Comparison of ENCODE assay signal across 8 cellular contexts in genomic region chr2:39119732-39120520, GRCh38. TPM values are rescaled to one million over a fixed set of nuclear protein-coding genes. Genes with fewer than 3 reads are reported as not detected.
DNase-seq lines count a peak whose midpoint lies in the region; ATAC-seq and TF ChIP-seq lines count a peak whose summit lies in the region.

No MANE protein-coding gene starts in this region.

- peak in 11 of 14 donors; percentile 39 to 76 (median 57) for DNase-seq in C1 segment of cervical spinal cord (lab: John Stamatoyannopoulos, UW)
- peak; percentile 81 for DNase-seq in OCI-LY7 (ENCODE audit: low spot score)
- peak; percentile 56 for DNase-seq in activated T-helper 2 cell treated with anti-CD3 and anti-CD28 coated beads, Interferon-gamma antibody, Interleukin-2, Interleukin-4, amounts not matched to agents 10 μg/mL and 5 μg/mL and 100 μg/mL, durations not matched to agents 14 hours and 24 hours and 36 hours (ENCODE audit: low spot score)
- DNase-seq in fibroblast of peridontal ligament (ENCODE audit: extremely low read depth) = peak; percentile 43
- DNase-seq in natural killer cell treated with Interleukin-12 subunit alpha and Interleukin-12 subunit beta and Interleukin-15 and Interleukin-18, amount 100 ng/mL, for 72 hours (ENCODE audit: low spot score) = peak; percentile 78
- no peak for DNase-seq in suprapubic skin (ENCODE audit: low spot score in 2 of 2)

- no peak for TF ChIP-seq POLR2A in suprapubic skin (IDR thresholded peaks at IDR 0.05)

- H3K4me3 ChIP-seq in OCI-LY7 (ENCODE audit: low read depth, low read length, poor library complexity, severe bottlenecking) (peak overlapping the region; percentile 80), suprapubic skin (peak overlapping the region; percentile 85)

- 0% methylated on average over 18 of the region's 63 CpGs for WGBS in suprapubic skin

- ATAC-seq in GM19025 (IDR thresholded peaks at IDR 0.05; ENCODE audit: low read depth, unreplicated experiment) (peak; percentile 37), HG03196 (IDR thresholded peaks at IDR 0.05; ENCODE audit: unreplicated experiment) (peak; percentile 37)
- peak; percentile 62 to 73 for ATAC-seq in natural killer cell treated with Interleukin-12 subunit alpha and Interleukin-12 subunit beta and Interleukin-15 and Interleukin-18, amount 100 ng/mL, for 72 hours

- H3K9me2 ChIP-seq in OCI-LY7 (ENCODE audit: insufficient read depth, low read length) = no peaks in the 10 kb centered on the region

- H3K9me3 ChIP-seq in OCI-LY7 (ENCODE audit: low read length) = no peaks in the 10 kb centered on the region
- no peaks in the 10 kb centered on the region for H3K9me3 ChIP-seq in suprapubic skin

- H3K27me3 Mint-ChIP-seq in activated T-helper 2 cell treated with anti-CD3 and anti-CD28 coated beads, Interferon-gamma antibody, Interleukin-2, Interleukin-4, amounts not matched to agents 10 μg/mL and 5 μg/mL and 100 μg/mL, durations not matched to agents 14 hours and 24 hours and 36 hours (ENCODE audit: low read depth) = no peaks in the 10 kb centered on the region
- H3K27me3 Mint-ChIP-seq in natural killer cell treated with Interleukin-12 subunit alpha and Interleukin-12 subunit beta and Interleukin-15 and Interleukin-18, amount 100 ng/mL, for 72 hours = no peaks in the 10 kb centered on the region

- intact Hi-C loops in OCI-LY7 (cut with micrococcal nuclease; ENCODE audit: unreplicated experiment) = loop anchor here (1.0 to 10.0 kb wide), 6 partner anchors 108 to 1455 kb away; partner anchors contain the start of genes HNRNPLL and SRSF7
- intact Hi-C loops in activated T-helper 2 cell treated with anti-CD3 and anti-CD28 coated beads, Interferon-gamma antibody, Interleukin-2, Interleukin-4, amounts not matched to agents 10 μg/mL and 5 μg/mL and 100 μg/mL, durations not matched to agents 14 hours and 24 hours and 36 hours (cut with micrococcal nuclease) = loop anchor here (2.0 to 10.0 kb wide), 7 partner anchors 19 to 1745 kb away; partner anchors contain the start of genes MAP4K3 and SRSF7

- H3K4me1 ChIP-seq in OCI-LY7 (ENCODE audit: insufficient read depth, low read length, poor library complexity, severe bottlenecking) (peaks cover 45% of the 10 kb centered on the region), suprapubic skin (peaks cover 48% of the 10 kb centered on the region)

- H4K20me1 ChIP-seq in OCI-LY7 (ENCODE audit: insufficient read depth, low read length) = peaks cover 19% of the 10 kb centered on the region

- H3K27ac ChIP-seq in OCI-LY7 (ENCODE audit: low read depth, low read length, poor library complexity, severe bottlenecking) = peak overlapping the region; percentile 60
- H3K27ac ChIP-seq in suprapubic skin = peak overlapping the region; percentile 96

- CTCF ChIA-PET in OCI-LY7 (lab: Charles Lee; ENCODE audit: unreplicated experiment) = no interaction called here

- H3K36me3 ChIP-seq in OCI-LY7 (ENCODE audit: insufficient read depth, low read length) = peaks cover 32% of the 10 kb centered on the region
- H3K36me3 ChIP-seq in suprapubic skin = no peaks in the 10 kb centered on the region

- no peak for TF ChIP-seq EP300 in suprapubic skin (IDR thresholded peaks at IDR 0.05)

- peak; percentile 44; the same call in 1 of the 2 replicates for TF ChIP-seq CTCF in OCI-LY7 (conservative IDR thresholded peaks at IDR 0.05; ENCODE audit: low read length)
- peak; percentile 14 to 39 for TF ChIP-seq CTCF in suprapubic skin (IDR thresholded peaks at IDR 0.05)

- H3K36me3 Mint-ChIP-seq in activated T-helper 2 cell treated with anti-CD3 and anti-CD28 coated beads, Interferon-gamma antibody, Interleukin-2, Interleukin-4, amounts not matched to agents 10 μg/mL and 5 μg/mL and 100 μg/mL, durations not matched to agents 14 hours and 24 hours and 36 hours (ENCODE audit: low read depth) = peaks cover 46% of the 10 kb centered on the region
- peaks cover 21% of the 10 kb centered on the region for H3K36me3 Mint-ChIP-seq in natural killer cell treated with Interleukin-12 subunit alpha and Interleukin-12 subunit beta and Interleukin-15 and Interleukin-18, amount 100 ng/mL, for 72 hours

- peak overlapping the region; percentile 98 for H3K4me3 Mint-ChIP-seq in activated T-helper 2 cell treated with anti-CD3 and anti-CD28 coated beads, Interferon-gamma antibody, Interleukin-2, Interleukin-4, amounts not matched to agents 10 μg/mL and 5 μg/mL and 100 μg/mL, durations not matched to agents 14 hours and 24 hours and 36 hours (ENCODE audit: low read depth)
- H3K4me3 Mint-ChIP-seq in natural killer cell treated with Interleukin-12 subunit alpha and Interleukin-12 subunit beta and Interleukin-15 and Interleukin-18, amount 100 ng/mL, for 72 hours = peak overlapping the region; percentile 96

- H3K4me1 Mint-ChIP-seq in activated T-helper 2 cell treated with anti-CD3 and anti-CD28 coated beads, Interferon-gamma antibody, Interleukin-2, Interleukin-4, amounts not matched to agents 10 μg/mL and 5 μg/mL and 100 μg/mL, durations not matched to agents 14 hours and 24 hours and 36 hours (ENCODE audit: low read depth) = peaks cover 54% of the 10 kb centered on the region
- H3K4me1 Mint-ChIP-seq in natural killer cell treated with Interleukin-12 subunit alpha and Interleukin-12 subunit beta and Interleukin-15 and Interleukin-18, amount 100 ng/mL, for 72 hours (ENCODE audit: low read depth in 2 of 2) = peaks cover 51 to 60% of the 10 kb centered on the region in 2 donors

- no TSS peak for BruUV-seq in OCI-LY7 (replicated peaks; lab: Mats Ljungman, UMichigan)

- no peaks in the 10 kb centered on the region for H3K27me3 ChIP-seq in suprapubic skin

- peak overlapping the region; percentile 95 for H3K27ac Mint-ChIP-seq in activated T-helper 2 cell treated with anti-CD3 and anti-CD28 coated beads, Interferon-gamma antibody, Interleukin-2, Interleukin-4, amounts not matched to agents 10 μg/mL and 5 μg/mL and 100 μg/mL, durations not matched to agents 14 hours and 24 hours and 36 hours
- peak overlapping the region; percentile 86 to 95 for H3K27ac Mint-ChIP-seq in natural killer cell treated with Interleukin-12 subunit alpha and Interleukin-12 subunit beta and Interleukin-15 and Interleukin-18, amount 100 ng/mL, for 72 hours

- no peak overlapping the region for H2AFZ ChIP-seq in OCI-LY7 (ENCODE audit: low read length)

- H3K9me3 Mint-ChIP-seq in activated T-helper 2 cell treated with anti-CD3 and anti-CD28 coated beads, Interferon-gamma antibody, Interleukin-2, Interleukin-4, amounts not matched to agents 10 μg/mL and 5 μg/mL and 100 μg/mL, durations not matched to agents 14 hours and 24 hours and 36 hours = no peaks in the 10 kb centered on the region
- H3K9me3 Mint-ChIP-seq in natural killer cell treated with Interleukin-12 subunit alpha and Interleukin-12 subunit beta and Interleukin-15 and Interleukin-18, amount 100 ng/mL, for 72 hours = no peaks in the 10 kb centered on the region

- peaks cover 72% of the 10 kb centered on the region for H3K79me2 ChIP-seq in OCI-LY7 (ENCODE audit: insufficient read depth, low read depth, low read length)

- POLR2A ChIA-PET in OCI-LY7 (lab: Charles Lee) = interaction anchor here (0.7 to 3.2 kb wide), 15 partner anchors 8 to 658 kb away, joined by 3 to 19 read pairs (median 4); no protein-coding TSS in a partner anchor

- H3K4me2 ChIP-seq in OCI-LY7 (ENCODE audit: low read length) = peak overlapping the region; percentile 81

RNA-seq across cellular contexts. Expression of gene SOS1, which starts 0.9 kb away (rescaled TPM):
- total RNA-seq in OCI-LY7 (2014; rRNA removed; shearing (Covaris generic)) = 15.2 and 21.3 TPM in 2 replicates
- total RNA-seq in OCI-LY7 (2022) (40.0 and 47.9 TPM in 2 replicates), suprapubic skin (10 to 100 TPM; 18.3 to 38.3 (median 27.7) TPM)
- total RNA-seq in activated T-helper 2 cell treated with anti-CD3 and anti-CD28 coated beads, Interferon-gamma antibody, Interleukin-2, Interleukin-4, amounts not matched to agents 10 μg/mL and 5 μg/mL and 100 μg/mL, durations not matched to agents 14 hours and 24 hours and 36 hours = 52.6 and 64.2 TPM in 2 replicates
- total RNA-seq in natural killer cell treated with Interleukin-12 subunit alpha and Interleukin-12 subunit beta and Interleukin-15 and Interleukin-18, amount 100 ng/mL, for 72 hours = 10 to 100 TPM; 57.9 to 67.1 TPM

Comparison
In these comparisons a context has a peak if more than half of its experiments do, and no peak if none do; other contexts are left out.
1. DNase-seq: peak in C1 segment of cervical spinal cord (11 of 14), OCI-LY7 (single experiment), activated T-helper 2 cell treated with anti-CD3 and anti-CD28 coated beads, Interferon-gamma antibody, Interleukin-2, Interleukin-4, amounts not matched to agents 10 μg/mL and 5 μg/mL and 100 μg/mL, durations not matched to agents 14 hours and 24 hours and 36 hours (single experiment), fibroblast of peridontal ligament (single experiment) and natural killer cell treated with Interleukin-12 subunit alpha and Interleukin-12 subunit beta and Interleukin-15 and Interleukin-18, amount 100 ng/mL, for 72 hours (single experiment); none in suprapubic skin (0 of 2).
2. Peak in every context shown above with its lines, with median percentiles within 50 percentile points of each other: ATAC-seq.